Comparison of ENCODE assay signal across 1 cellular context in the genomic region with DNA sequence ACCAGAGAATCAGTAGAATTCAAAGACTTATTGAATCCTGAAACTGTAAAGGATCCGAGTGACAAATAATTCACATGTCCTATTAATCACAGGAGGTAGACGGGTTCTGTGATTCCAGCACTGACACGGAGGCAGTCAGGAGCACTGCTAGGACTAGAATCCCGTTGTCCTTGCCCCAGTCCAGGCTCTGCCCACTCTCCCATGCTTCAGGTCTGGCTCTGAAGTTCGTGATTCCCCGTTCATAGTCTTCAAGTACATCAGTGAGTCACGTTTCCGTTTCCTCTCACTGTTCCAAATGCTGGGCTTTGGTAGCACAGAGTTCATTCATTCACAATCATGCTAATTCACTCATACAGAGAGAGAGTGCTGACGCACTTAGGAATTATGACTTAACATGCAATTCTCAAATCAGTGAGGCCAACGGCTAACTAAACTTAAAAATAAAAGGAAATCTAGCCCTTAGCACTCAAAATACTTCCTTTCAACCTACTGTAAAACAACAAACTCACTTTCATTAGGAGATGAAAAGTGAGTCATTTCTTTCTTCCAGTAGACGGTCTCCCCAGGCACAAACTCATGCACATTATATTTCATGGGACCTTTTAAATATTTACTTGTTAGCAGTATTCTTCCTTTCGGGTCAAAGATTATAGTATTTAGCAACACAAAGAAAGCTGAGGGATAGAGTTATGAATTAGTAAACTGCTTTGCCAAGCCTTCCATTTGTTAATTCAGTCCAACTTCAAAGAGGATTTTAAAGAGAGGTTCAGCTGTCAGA.
TF ChIP-seq lines count a peak whose summit lies in the region.

No MANE protein-coding gene starts in this region.

TF ChIP-seq in HCT116, 20 proteins besides CTCF, POLR2A, EP300 and RAD21 (continued from another document):
- TF ChIP-seq, protein P1, sequence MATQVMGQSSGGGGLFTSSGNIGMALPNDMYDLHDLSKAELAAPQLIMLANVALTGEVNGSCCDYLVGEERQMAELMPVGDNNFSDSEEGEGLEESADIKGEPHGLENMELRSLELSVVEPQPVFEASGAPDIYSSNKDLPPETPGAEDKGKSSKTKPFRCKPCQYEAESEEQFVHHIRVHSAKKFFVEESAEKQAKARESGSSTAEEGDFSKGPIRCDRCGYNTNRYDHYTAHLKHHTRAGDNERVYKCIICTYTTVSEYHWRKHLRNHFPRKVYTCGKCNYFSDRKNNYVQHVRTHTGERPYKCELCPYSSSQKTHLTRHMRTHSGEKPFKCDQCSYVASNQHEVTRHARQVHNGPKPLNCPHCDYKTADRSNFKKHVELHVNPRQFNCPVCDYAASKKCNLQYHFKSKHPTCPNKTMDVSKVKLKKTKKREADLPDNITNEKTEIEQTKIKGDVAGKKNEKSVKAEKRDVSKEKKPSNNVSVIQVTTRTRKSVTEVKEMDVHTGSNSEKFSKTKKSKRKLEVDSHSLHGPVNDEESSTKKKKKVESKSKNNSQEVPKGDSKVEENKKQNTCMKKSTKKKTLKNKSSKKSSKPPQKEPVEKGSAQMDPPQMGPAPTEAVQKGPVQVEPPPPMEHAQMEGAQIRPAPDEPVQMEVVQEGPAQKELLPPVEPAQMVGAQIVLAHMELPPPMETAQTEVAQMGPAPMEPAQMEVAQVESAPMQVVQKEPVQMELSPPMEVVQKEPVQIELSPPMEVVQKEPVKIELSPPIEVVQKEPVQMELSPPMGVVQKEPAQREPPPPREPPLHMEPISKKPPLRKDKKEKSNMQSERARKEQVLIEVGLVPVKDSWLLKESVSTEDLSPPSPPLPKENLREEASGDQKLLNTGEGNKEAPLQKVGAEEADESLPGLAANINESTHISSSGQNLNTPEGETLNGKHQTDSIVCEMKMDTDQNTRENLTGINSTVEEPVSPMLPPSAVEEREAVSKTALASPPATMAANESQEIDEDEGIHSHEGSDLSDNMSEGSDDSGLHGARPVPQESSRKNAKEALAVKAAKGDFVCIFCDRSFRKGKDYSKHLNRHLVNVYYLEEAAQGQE (IDR thresholded peaks at IDR 0.05; ENCODE audit: low read depth) = no peak
- no peak for TF ChIP-seq ELF1 (IDR thresholded peaks at IDR 0.05; ENCODE audit: borderline replicate concordance, low read depth)
- no peak for TF ChIP-seq EGR1 (IDR thresholded peaks at IDR 0.05; ENCODE audit: low read depth)
- TF ChIP-seq, protein P2, sequence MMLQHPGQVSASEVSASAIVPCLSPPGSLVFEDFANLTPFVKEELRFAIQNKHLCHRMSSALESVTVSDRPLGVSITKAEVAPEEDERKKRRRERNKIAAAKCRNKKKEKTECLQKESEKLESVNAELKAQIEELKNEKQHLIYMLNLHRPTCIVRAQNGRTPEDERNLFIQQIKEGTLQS (IDR thresholded peaks at IDR 0.05) = no peak
- TF ChIP-seq, protein P3, sequence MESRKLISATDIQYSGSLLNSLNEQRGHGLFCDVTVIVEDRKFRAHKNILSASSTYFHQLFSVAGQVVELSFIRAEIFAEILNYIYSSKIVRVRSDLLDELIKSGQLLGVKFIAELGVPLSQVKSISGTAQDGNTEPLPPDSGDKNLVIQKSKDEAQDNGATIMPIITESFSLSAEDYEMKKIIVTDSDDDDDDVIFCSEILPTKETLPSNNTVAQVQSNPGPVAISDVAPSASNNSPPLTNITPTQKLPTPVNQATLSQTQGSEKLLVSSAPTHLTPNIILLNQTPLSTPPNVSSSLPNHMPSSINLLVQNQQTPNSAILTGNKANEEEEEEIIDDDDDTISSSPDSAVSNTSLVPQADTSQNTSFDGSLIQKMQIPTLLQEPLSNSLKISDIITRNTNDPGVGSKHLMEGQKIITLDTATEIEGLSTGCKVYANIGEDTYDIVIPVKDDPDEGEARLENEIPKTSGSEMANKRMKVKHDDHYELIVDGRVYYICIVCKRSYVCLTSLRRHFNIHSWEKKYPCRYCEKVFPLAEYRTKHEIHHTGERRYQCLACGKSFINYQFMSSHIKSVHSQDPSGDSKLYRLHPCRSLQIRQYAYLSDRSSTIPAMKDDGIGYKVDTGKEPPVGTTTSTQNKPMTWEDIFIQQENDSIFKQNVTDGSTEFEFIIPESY (IDR thresholded peaks at IDR 0.05; ENCODE audit: extremely low read depth, insufficient replicate concordance, low read length) = no peak
